In the genomic region with DNA sequence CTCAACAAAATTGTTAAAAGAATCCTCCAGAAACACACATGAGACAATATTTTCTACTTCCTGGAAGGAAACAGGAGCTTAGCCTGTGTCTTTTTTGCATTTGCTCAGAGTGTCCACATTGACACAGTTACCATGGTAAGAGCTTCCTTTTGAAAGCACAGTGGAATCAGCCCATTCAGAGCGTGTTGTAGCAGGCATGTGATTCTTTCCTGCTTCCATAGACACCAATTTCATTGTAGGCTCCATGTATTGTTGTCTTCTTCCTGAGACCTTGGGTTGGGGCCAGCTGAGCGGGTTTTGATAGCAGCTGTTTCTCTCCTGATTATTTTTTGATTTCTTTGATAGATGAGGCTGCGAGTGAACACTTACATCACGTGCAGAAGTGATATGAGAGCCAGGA, we compare ENCODE assay signal across 12 cellular contexts. TPM values are rescaled to one million over a fixed set of nuclear protein-coding genes. Genes with fewer than 3 reads are reported as not detected.
DNase-seq lines count a peak whose midpoint lies in the region; ATAC-seq, FAIRE-seq and TF ChIP-seq lines count a peak whose summit lies in the region.
"Had no signal": no experiment of that assay in that cellular context is flagged by ENCODE, and none has a peak within 500 bp of the region (broad histone marks: within the 10 kb centered on the region; RNA-seq: fewer than 3 reads in every experiment).

No MANE protein-coding gene starts in this region.

- no peak overlapping the region for H3K4me2 ChIP-seq in astrocyte (ENCODE audit: low read length)

- H3K36me3 ChIP-seq in astrocyte (ENCODE audit: insufficient read depth, low read length) (no peaks in the 10 kb centered on the region), small intestine (ENCODE audit: control insufficient read depth in 2 of 2, insufficient read depth in 2 of 2, low read length in 2 of 2) (no peaks in the 10 kb centered on the region)

- DNase-seq in NCI-H1092 treated with DMSO at 0.1 percent for 48 hours (lab: John Stamatoyannopoulos, UW) (peak; percentile 16), astrocyte (ENCODE audit: low read depth) (no peak), right cardiac atrium (peak in 2 of 3 donors; percentile 40 to 78), putamen (ENCODE audit: low spot score) (peak; percentile 46), small intestine (no peak), A172 (ENCODE audit: low spot score) (no peak)
- DNase-seq: CD4-positive, CD25-positive, alpha-beta regulatory T cell had no signal

- FAIRE-seq in astrocyte (lab: Jason Lieb, UNC) (no peak), small intestine (lab: Jason Lieb, UNC) (no peak)
- FAIRE-seq: H54, K562 had no signal

- peak overlapping the region; percentile 95 for H3K27ac ChIP-seq in astrocyte (ENCODE audit: low read depth, low read length)
- peak overlapping the region; percentile 22 for H3K27ac ChIP-seq in right cardiac atrium (ENCODE audit: low read length)
- H3K27ac ChIP-seq in small intestine (ENCODE audit: low read depth in 1 of 2, low read length in 1 of 2) = no peak overlapping the region
- H3K27ac ChIP-seq: VCaP had no signal

- H3K4me3 ChIP-seq in astrocyte (ENCODE audit: insufficient read depth, low read depth, low read length) = no peak overlapping the region
- H3K4me3 ChIP-seq in right cardiac atrium (ENCODE audit: low read length) = no peak overlapping the region
- H3K4me3 ChIP-seq in small intestine (ENCODE audit: low read depth in 1 of 2, low read length in 2 of 2) = no peak overlapping the region
- H3K4me3 ChIP-seq: K562 had no signal

- peaks cover 24% of the 10 kb centered on the region for H3K4me1 ChIP-seq in astrocyte (ENCODE audit: insufficient read depth, low read length)
- peaks cover 18% of the 10 kb centered on the region for H3K4me1 ChIP-seq in right cardiac atrium (ENCODE audit: control insufficient read depth, insufficient read depth, low read length)
- peaks cover 4 to 7% of the 10 kb centered on the region in 2 donors for H3K4me1 ChIP-seq in small intestine (ENCODE audit: control insufficient read depth in 2 of 2, insufficient read depth in 1 of 2, low read depth in 1 of 2, low read length in 1 of 2)

- no peak for TF ChIP-seq CTCF in astrocyte (IDR thresholded peaks at IDR 0.05; ENCODE audit: insufficient read depth, low read depth, low read length)

- 47% methylated on average over 4 of the region's 4 CpGs for WGBS in right cardiac atrium
- WGBS in small intestine, 3 donors = 39 to 54% (median 47%) methylated on average over 4 of the region's 4 CpGs

- no peaks in the 10 kb centered on the region for H3K36me3 Mint-ChIP-seq in astrocyte (ENCODE audit: low read depth, unreplicated experiment)
- H3K36me3 Mint-ChIP-seq: CD4-positive, CD25-positive, alpha-beta regulatory T cell had no signal

- peak; percentile 71 to 85 for ATAC-seq in right cardiac atrium
- no peak for ATAC-seq in GM21447 (IDR thresholded peaks at IDR 0.05; ENCODE audit: unreplicated experiment)
- no peak for ATAC-seq in HG03097 (IDR thresholded peaks at IDR 0.05; ENCODE audit: low FRiP score, unreplicated experiment)
- ATAC-seq: K562 had no signal

- H3K9me3 ChIP-seq in astrocyte (ENCODE audit: insufficient read depth, low read depth, low read length) = no peaks in the 10 kb centered on the region
- H3K9me3 ChIP-seq in right cardiac atrium (ENCODE audit: control insufficient read depth, low read length) = no peaks in the 10 kb centered on the region
- H3K9me3 ChIP-seq in small intestine (ENCODE audit: control insufficient read depth, low read depth) = no peaks in the 10 kb centered on the region

- H3K4me3 Mint-ChIP-seq in astrocyte (ENCODE audit: unreplicated experiment) = no peak overlapping the region
- H3K4me3 Mint-ChIP-seq: CD4-positive, CD25-positive, alpha-beta regulatory T cell had no signal

- no peak overlapping the region for H2AFZ ChIP-seq in astrocyte (ENCODE audit: low read depth, low read length)

- intact Hi-C loops in right cardiac atrium (cut with DNase I) = no loop called here

- no peaks in the 10 kb centered on the region for H3K79me2 ChIP-seq in astrocyte (ENCODE audit: insufficient read depth, low read length)

- H4K20me1 ChIP-seq in astrocyte (ENCODE audit: insufficient read depth, low read length) = no peaks in the 10 kb centered on the region

- H3K9me3 Mint-ChIP-seq in astrocyte (ENCODE audit: unreplicated experiment) = no peaks in the 10 kb centered on the region
- H3K9me3 Mint-ChIP-seq: CD4-positive, CD25-positive, alpha-beta regulatory T cell had no signal

- H3K27ac Mint-ChIP-seq in astrocyte (ENCODE audit: unreplicated experiment) = peak overlapping the region; percentile 100
- H3K27ac Mint-ChIP-seq: CD4-positive, CD25-positive, alpha-beta regulatory T cell had no signal

- H3K27me3 ChIP-seq in astrocyte (ENCODE audit: insufficient read depth, low read length) (no peaks in the 10 kb centered on the region), right cardiac atrium (ENCODE audit: control insufficient read depth, insufficient read depth) (no peaks in the 10 kb centered on the region), small intestine (ENCODE audit: control insufficient read depth in 2 of 2, insufficient read depth in 2 of 2, low read length in 2 of 2) (no peaks in the 10 kb centered on the region)

- no peak overlapping the region for H3K9ac ChIP-seq in astrocyte (ENCODE audit: low read length)

- H3K4me1 Mint-ChIP-seq in astrocyte (ENCODE audit: low read depth, unreplicated experiment) = peaks cover 37% of the 10 kb centered on the region

- no peaks in the 10 kb centered on the region for H3K27me3 Mint-ChIP-seq in astrocyte (ENCODE audit: low read depth, unreplicated experiment)
- H3K27me3 Mint-ChIP-seq: CD4-positive, CD25-positive, alpha-beta regulatory T cell had no signal

RNA-seq across cellular contexts. Expression of a gene that starts 44.9 kb away (rescaled TPM):
- 58.2 and 64.4 TPM in 2 replicates for total RNA-seq in astrocyte
- total RNA-seq in right cardiac atrium = 10 to 100 TPM; 18.9 to 43.9 (median 24.1) TPM
- 23.7 TPM for polyA plus RNA-seq in right cardiac atrium
- polyA plus RNA-seq in small intestine = 10 to 100 TPM; 21.6 to 97.5 (median 89.5) TPM
- total RNA-seq in A172 (2014; rRNA removed; shearing (Covaris generic)) = 38.6 and 50.8 TPM in 2 replicates
- polyA plus RNA-seq: CD4-positive, CD25-positive, alpha-beta regulatory T cell had no signal

RNA-seq across cellular contexts. Expression of a gene that starts 52.8 kb away (rescaled TPM):
- total RNA-seq in astrocyte = 4.6 and 5.0 TPM in 2 replicates
- total RNA-seq in right cardiac atrium = 10 to 100 TPM; 14.0 to 25.3 (median 23.9) TPM
- polyA plus RNA-seq in right cardiac atrium = 18.4 TPM
- 10 to 100 TPM; 10.3 to 13.0 (median 11.9) TPM for polyA plus RNA-seq in small intestine
- 5.0 and 5.8 TPM in 2 replicates for total RNA-seq in A172 (2014; rRNA removed; shearing (Covaris generic))

Comparison
In these comparisons a context has a peak if more than half of its experiments do, and no peak if none do; other contexts are left out.
1. DNase-seq: peak in NCI-H1092 treated with DMSO at 0.1 percent for 48 hours (single experiment), right cardiac atrium (2 of 3) and putamen (single experiment); none in astrocyte (single experiment), small intestine (single experiment) and A172 (single experiment).
2. H3K27ac ChIP-seq: peak in astrocyte (single experiment) and right cardiac atrium (single experiment); none in small intestine (0 of 2).
3. ATAC-seq: peak in right cardiac atrium (2 of 2); none in GM21447 (single experiment) and HG03097 (single experiment).